In genomic region chr15:74873036-74873755, GRCh38 we compare ENCODE assay signal across 1 cellular context.
TF ChIP-seq lines count a peak whose summit lies in the region.

TSS of gene SCAMP2 (minus strand) at chr15:74873365. CDS start at chr15:74873255, 110 bp downstream.

TF ChIP-seq in K562, 482 proteins besides CTCF, POLR2A, EP300 and RAD21 (continued from another document and continues in another):
- peak; percentile 49; the same call in 1 of the 2 replicates for TF ChIP-seq ZNF407 (IDR thresholded peaks at IDR 0.05; ENCODE audit: low read depth)
- no peak for TF ChIP-seq ZNF76 (CRISPR knock-in tag; IDR thresholded peaks at IDR 0.05; ENCODE audit: borderline replicate concordance)
- TF ChIP-seq POLR2AphosphoS5 (IDR thresholded peaks at IDR 0.05; ENCODE audit: control insufficient read depth, insufficient read depth, low read depth, low read length): peak; percentile 71; the same call in 1 of the 2 replicates
- TF ChIP-seq POLR3A (IDR thresholded peaks at IDR 0.05; ENCODE audit: borderline replicate concordance, extremely low read depth, insufficient read depth, insufficient read length): no peak
- no peak for TF ChIP-seq MITF (IDR thresholded peaks at IDR 0.05)
- no peak for TF ChIP-seq EZH2 (IDR thresholded peaks at IDR 0.05; ENCODE audit: borderline replicate concordance, low read depth, low read length)
- no peak for TF ChIP-seq ZNF224 (CRISPR knock-in tag; IDR thresholded peaks at IDR 0.05)
- TF ChIP-seq JUNB (CRISPR knock-in tag; conservative IDR thresholded peaks at IDR 0.05): no peak; the same call in 1 of the 2 replicates
- TF ChIP-seq HDAC8 (tag; IDR thresholded peaks at IDR 0.05): no peak
- no peak for TF ChIP-seq ZNF121 (CRISPR knock-in tag; conservative IDR thresholded peaks at IDR 0.05)
- TF ChIP-seq PREB (CRISPR knock-in tag; IDR thresholded peaks at IDR 0.05): 0 out of 2 replicates have a peak, but pooled peaks have one; percentile 57
- TF ChIP-seq ATF3 (IDR thresholded peaks at IDR 0.05): peak; percentile 69
- 0 out of 2 replicates have a peak, but pooled peaks have one; percentile 30 for TF ChIP-seq ATF3 (CRISPR knock-in tag; conservative IDR thresholded peaks at IDR 0.05)
- peak; percentile 64; the same call in 1 of the 2 replicates for TF ChIP-seq ZBTB1 (CRISPR knock-in tag; IDR thresholded peaks at IDR 0.05; ENCODE audit: borderline replicate concordance, low read depth)
- no peak for TF ChIP-seq ARNT (IDR thresholded peaks at IDR 0.05)
- TF ChIP-seq FOXO4 (CRISPR knock-in tag; IDR thresholded peaks at IDR 0.05): peak; percentile 68; the same call in 1 of the 2 replicates
- no peak for TF ChIP-seq ZNF277 (CRISPR knock-in tag; IDR thresholded peaks at IDR 0.05; ENCODE audit: borderline replicate concordance)
- TF ChIP-seq FOXK2 (conservative IDR thresholded peaks at IDR 0.05 in 1 of 2, IDR thresholded peaks at IDR 0.05 in 1 of 2; ENCODE audit: low read depth in 2 of 2): 0 out of 4 replicates have a peak, but pooled peaks of 1 of the 2 experiments have one; percentile 20
- TF ChIP-seq E2F4 (CRISPR knock-in tag; IDR thresholded peaks at IDR 0.05; ENCODE audit: low read depth): no peak
- peak; percentile 80; the same call in 1 of the 2 replicates for TF ChIP-seq OTX1 (CRISPR knock-in tag; IDR thresholded peaks at IDR 0.05)
- no peak for TF ChIP-seq CBX2 (IDR thresholded peaks at IDR 0.05; ENCODE audit: insufficient read depth, low read length, poor library complexity, severe bottlenecking)
- TF ChIP-seq VEZF1 (CRISPR knock-in tag; IDR thresholded peaks at IDR 0.05): peak; percentile 100
- TF ChIP-seq ZNF696 (CRISPR knock-in tag; conservative IDR thresholded peaks at IDR 0.05): no peak
- no peak for TF ChIP-seq ZNF561 (CRISPR knock-in tag; conservative IDR thresholded peaks at IDR 0.05)
- TF ChIP-seq CREBBP (IDR thresholded peaks at IDR 0.05; ENCODE audit: low read depth, low read length): no peak
- TF ChIP-seq ZNF12 (CRISPR knock-in tag; IDR thresholded peaks at IDR 0.05): no peak
- peak; percentile 89 for TF ChIP-seq GABPB1 (CRISPR knock-in tag; IDR thresholded peaks at IDR 0.05)
- TF ChIP-seq TOE1 (IDR thresholded peaks at IDR 0.05; ENCODE audit: borderline replicate concordance): peak; percentile 87
- TF ChIP-seq TOE1 (CRISPR knock-in tag; IDR thresholded peaks at IDR 0.05; ENCODE audit: borderline replicate concordance, low read depth): no peak
- no peak for TF ChIP-seq POLR3G (IDR thresholded peaks at IDR 0.05; ENCODE audit: extremely low read depth, insufficient read length, insufficient replicate concordance)
- no peak for TF ChIP-seq ATF4 (CRISPR knock-in tag; IDR thresholded peaks at IDR 0.05)
- no peak for TF ChIP-seq E2F5 (CRISPR knock-in tag; IDR thresholded peaks at IDR 0.05)
- no peak for TF ChIP-seq TAL1 (IDR thresholded peaks at IDR 0.05)
- no peak for TF ChIP-seq SNIP1 (IDR thresholded peaks at IDR 0.05; ENCODE audit: low read depth)
- peak; percentile 92 for TF ChIP-seq POLR2B (IDR thresholded peaks at IDR 0.05; ENCODE audit: low read depth, partially characterized antibody)
- TF ChIP-seq YY1 (IDR thresholded peaks at IDR 0.05; ENCODE audit: borderline replicate concordance in 1 of 3, control insufficient read depth in 1 of 3, extremely low read depth in 1 of 3, insufficient read depth in 3 of 3, insufficient read length in 1 of 3, insufficient replicate concordance in 2 of 3, low read depth in 1 of 3, low read length in 2 of 3): peak in 1 of 3 experiments; percentile 22
- peak; percentile 91 for TF ChIP-seq RBFOX2 (IDR thresholded peaks at IDR 0.05; ENCODE audit: low read depth, low read length)
- no peak; the same call in none of the 2 replicates for TF ChIP-seq FOSL1 (tag; conservative IDR thresholded peaks at IDR 0.05)
- TF ChIP-seq MCM3 (IDR thresholded peaks at IDR 0.05): no peak
- TF ChIP-seq ZBTB43 (CRISPR knock-in tag; IDR thresholded peaks at IDR 0.05): no peak
